Comparison of ENCODE assay signal across 14 cellular contexts in genomic region chr6:34386316-34387137, GRCh38. TPM values are rescaled to one million over a fixed set of nuclear protein-coding genes. Genes with fewer than 3 reads are reported as not detected.
DNase-seq lines count a peak whose midpoint lies in the region; ATAC-seq, FAIRE-seq and TF ChIP-seq lines count a peak whose summit lies in the region.
"Had no signal": no experiment of that assay in that cellular context is flagged by ENCODE, and none has a peak within 500 bp of the region (broad histone marks: within the 10 kb centered on the region; RNA-seq: fewer than 3 reads in every experiment).

No MANE protein-coding gene starts in this region.

- peak; percentile 7 for DNase-seq in NCI-H146 (lab: John Stamatoyannopoulos, UW)
- no peak for DNase-seq in NCI-H146 treated with DMSO at 0.1 percent for 48 hours (lab: John Stamatoyannopoulos, UW; ENCODE audit: unreplicated experiment)
- DNase-seq in SW480 (ENCODE audit: low spot score) = peak; percentile 38
- DNase-seq in fibroblast of villous mesenchyme (ENCODE audit: low read depth) = peak; percentile 93
- DNase-seq in middle frontal gyrus (ENCODE audit: extremely low spot score, low spot score) = no peak
- DNase-seq in GM12892 (ENCODE audit: insufficient read length) = no peak
- no peak for DNase-seq in CD8-positive, alpha-beta memory T cell
- DNase-seq: NCI-H446; stimulated activated CD4-positive, alpha-beta T cell treated with anti-CD3 and anti-CD28 coated beads, Interleukin-4, amount 100 ng/mL, for 4 hours; upper lobe of right lung had no signal

- no peak for ATAC-seq in stimulated activated memory B cell treated with anti-CD40 and anti-IgM and Interleukin-4, amounts not matched to agents 10 μg/mL and 1 μg/mL and 100 μg/mL, for 72 hours
- ATAC-seq: upper lobe of right lung had no signal

- CTCF ChIA-PET in CD8-positive, alpha-beta memory T cell (lab: Charles Lee) = interaction anchor here (1.3 kb wide), 1 partner anchor 137 kb away, joined by 3 read pairs; no protein-coding TSS in a partner anchor

- no peak overlapping the region for H3K4me3 ChIP-seq in fibroblast of villous mesenchyme (ENCODE audit: low read depth, low read length)
- no peak overlapping the region for H3K4me3 ChIP-seq in CD8-positive, alpha-beta memory T cell (ENCODE audit: low read length)
- H3K4me3 ChIP-seq: upper lobe of right lung had no signal

- no peaks in the 10 kb centered on the region for H3K27me3 Mint-ChIP-seq in stimulated activated memory B cell treated with anti-CD40 and anti-IgM and Interleukin-4, amounts not matched to agents 10 μg/mL and 1 μg/mL and 100 μg/mL, for 72 hours
- H3K27me3 Mint-ChIP-seq in CD8-positive, alpha-beta memory T cell = no peaks in the 10 kb centered on the region
- H3K27me3 Mint-ChIP-seq: dendritic cell treated with granulocyte-macrophage colony-stimulating factor and Interleukin-4, amounts not matched to agents 40 ng/mL and 50 ng/mL, for 4 days; memory B cell had no signal

- no peak for FAIRE-seq in GM12892 (lab: Jason Lieb, UNC)

- H3K27me3 ChIP-seq in CD8-positive, alpha-beta memory T cell (ENCODE audit: insufficient read depth, low read length, poor library complexity, severe bottlenecking) = no peaks in the 10 kb centered on the region
- H3K27me3 ChIP-seq: upper lobe of right lung had no signal

- peaks cover 3% of the 10 kb centered on the region for H3K9me3 Mint-ChIP-seq in stimulated activated memory B cell treated with anti-CD40 and anti-IgM and Interleukin-4, amounts not matched to agents 10 μg/mL and 1 μg/mL and 100 μg/mL, for 72 hours
- H3K9me3 Mint-ChIP-seq in CD8-positive, alpha-beta memory T cell = no peaks in the 10 kb centered on the region
- H3K9me3 Mint-ChIP-seq: memory B cell had no signal

- peaks cover 13% of the 10 kb centered on the region for H3K4me1 ChIP-seq in CD8-positive, alpha-beta memory T cell (ENCODE audit: insufficient read depth, low read length)

- H3K27ac Mint-ChIP-seq in stimulated activated memory B cell treated with anti-CD40 and anti-IgM and Interleukin-4, amounts not matched to agents 10 μg/mL and 1 μg/mL and 100 μg/mL, for 72 hours = peak overlapping the region; percentile 11
- peak overlapping the region in 1 of 8 donors; percentile 11 for H3K27ac Mint-ChIP-seq in CD8-positive, alpha-beta memory T cell
- H3K27ac Mint-ChIP-seq: memory B cell had no signal

- H3K4me1 Mint-ChIP-seq in stimulated activated memory B cell treated with anti-CD40 and anti-IgM and Interleukin-4, amounts not matched to agents 10 μg/mL and 1 μg/mL and 100 μg/mL, for 72 hours = peaks cover 41% of the 10 kb centered on the region
- peaks cover 18 to 55% (median 39%) of the 10 kb centered on the region in 3 donors for H3K4me1 Mint-ChIP-seq in CD8-positive, alpha-beta memory T cell

- no peak for TF ChIP-seq CTCF in fibroblast of villous mesenchyme (IDR thresholded peaks at IDR 0.05; ENCODE audit: insufficient read depth, low read depth, low read length)

- no peaks in the 10 kb centered on the region for H3K36me3 ChIP-seq in CD8-positive, alpha-beta memory T cell (ENCODE audit: insufficient read depth, low read length)
- H3K36me3 ChIP-seq: upper lobe of right lung had no signal

- TF ChIP-seq POLR2A in GM12892 (IDR thresholded peaks at IDR 0.05; ENCODE audit: low read depth, low read length) = no peak

- POLR2A ChIA-PET in CD8-positive, alpha-beta memory T cell (lab: Charles Lee) = no interaction called here

- H3K27ac ChIP-seq in CD8-positive, alpha-beta memory T cell (ENCODE audit: low read depth, low read length) = no peak overlapping the region
- H3K27ac ChIP-seq: 22Rv1, upper lobe of right lung had no signal

- no peaks in the 10 kb centered on the region for H3K9me3 ChIP-seq in CD8-positive, alpha-beta memory T cell (ENCODE audit: low read length)
- H3K9me3 ChIP-seq: upper lobe of right lung had no signal

- peaks cover 11% of the 10 kb centered on the region for H3K36me3 Mint-ChIP-seq in stimulated activated memory B cell treated with anti-CD40 and anti-IgM and Interleukin-4, amounts not matched to agents 10 μg/mL and 1 μg/mL and 100 μg/mL, for 72 hours
- peaks cover 0 to 3% (median 3%) of the 10 kb centered on the region in 3 donors for H3K36me3 Mint-ChIP-seq in CD8-positive, alpha-beta memory T cell
- H3K36me3 Mint-ChIP-seq: memory B cell had no signal

- no peak overlapping the region for H3K4me3 Mint-ChIP-seq in stimulated activated memory B cell treated with anti-CD40 and anti-IgM and Interleukin-4, amounts not matched to agents 10 μg/mL and 1 μg/mL and 100 μg/mL, for 72 hours
- H3K4me3 Mint-ChIP-seq in CD8-positive, alpha-beta memory T cell = no peak overlapping the region
- H3K4me3 Mint-ChIP-seq: dendritic cell treated with granulocyte-macrophage colony-stimulating factor and Interleukin-4, amounts not matched to agents 40 ng/mL and 50 ng/mL, for 4 days; memory B cell had no signal

RNA-seq across cellular contexts. Expression of gene NUDT3, which starts 5.9 kb away (rescaled TPM):
- 31.1 and 34.5 TPM in 2 replicates for total RNA-seq in fibroblast of villous mesenchyme
- 4.6 TPM for polyA plus RNA-seq in GM12892 (2012; ENCODE audit: missing spikeins)
- 10 to 100 TPM; 16.6 to 16.8 TPM for total RNA-seq in CD8-positive, alpha-beta memory T cell
- 9.7 TPM for polyA plus RNA-seq in CD8-positive, alpha-beta memory T cell

RNA-seq across cellular contexts. Expression of gene RPS10, which starts 39.3 kb away (rescaled TPM):
- total RNA-seq in fibroblast of villous mesenchyme = 1,680 and 1,946 TPM in 2 replicates
- polyA plus RNA-seq in GM12892 (2012; ENCODE audit: missing spikeins) = 4,762 TPM
- total RNA-seq in CD8-positive, alpha-beta memory T cell = 1,000 to 10,000 TPM; 1,999 to 2,032 TPM
- polyA plus RNA-seq in CD8-positive, alpha-beta memory T cell = 1,462 TPM

Comparison
In these comparisons a context has a peak if more than half of its experiments do, and no peak if none do; other contexts are left out.
1. DNase-seq: peak in NCI-H146 (single experiment), SW480 (single experiment) and fibroblast of villous mesenchyme (single experiment); none in NCI-H146 treated with DMSO at 0.1 percent for 48 hours (single experiment), middle frontal gyrus (single experiment), GM12892 (single experiment) and CD8-positive, alpha-beta memory T cell (0 of 5).